Comparison of ENCODE assay signal across 8 cellular contexts in genomic region chr2:95165030-95165370, GRCh38. TPM values are rescaled to one million over a fixed set of nuclear protein-coding genes. Genes with fewer than 3 reads are reported as not detected.
A peak's percentile ranks its signal among the peaks of the same experiment; 100 is the strongest.
DNase-seq lines count a peak whose midpoint lies in the region; ATAC-seq and TF ChIP-seq lines count a peak whose summit lies in the region.

No MANE protein-coding gene starts in this region.

- peak overlapping the region; percentile 97 to 99 for H3K27ac Mint-ChIP-seq in effector memory CD8-positive, alpha-beta T cell

- BruUV-seq in A673 (replicated peaks; lab: Mats Ljungman, UMichigan) = TSS peak; percentile 87

- H2AFZ ChIP-seq in Loucy (ENCODE audit: low read length) (peak overlapping the region; percentile 94), osteoblast (ENCODE audit: low read length) (peak overlapping the region; percentile 100)

- H3K9me3 ChIP-seq in A673 (ENCODE audit: low read depth, low read length, poor library complexity, severe bottlenecking) = no peaks in the 10 kb centered on the region
- H3K9me3 ChIP-seq in Loucy (ENCODE audit: insufficient read depth, low read depth, low read length) = no peaks in the 10 kb centered on the region
- H3K9me3 ChIP-seq in osteoblast (ENCODE audit: low read depth, low read length) = no peaks in the 10 kb centered on the region

- H3K4me3 ChIP-seq in A673 (ENCODE audit: low read depth, low read length, poor library complexity, severe bottlenecking) (peak overlapping the region; percentile 88), Loucy (ENCODE audit: low read length, poor library complexity, severe bottlenecking) (peak overlapping the region; percentile 91), osteoblast (ENCODE audit: insufficient read depth, low read length) (peak overlapping the region; percentile 94)

- DNase-seq in A673 (ENCODE audit: low spot score) (no peak), osteoblast (ENCODE audit: insufficient read length, low spot score, missing footprints) (no peak), NCI-H2107 treated with DMSO at 0.1 percent for 48 hours (lab: John Stamatoyannopoulos, UW; ENCODE audit: unreplicated experiment) (no peak), dedifferentiated amniotic fluid mesenchymal stem cell (ENCODE audit: extremely low spot score) (no peak)
- DNase-seq in effector memory CD8-positive, alpha-beta T cell = no peak
- no peak for DNase-seq in stimulated activated CD4-positive, alpha-beta T cell treated with anti-CD3 and anti-CD28 coated beads, Interleukin-1b, Interleukin-23, amount 100 ng/mL, for 48 hours

- H3K9me2 ChIP-seq in Loucy (replicated peaks; ENCODE audit: low read depth, low read length) = no peaks in the 10 kb centered on the region

- no peaks in the 10 kb centered on the region for H3F3A ChIP-seq in Loucy (ENCODE audit: low read depth)

- H3K4me2 ChIP-seq in Loucy (ENCODE audit: low read depth, low read length, poor library complexity, severe bottlenecking) (peak overlapping the region; percentile 78), osteoblast (ENCODE audit: insufficient read depth, low read length) (peak overlapping the region; percentile 87)

- H3K36me3 ChIP-seq in A673 (ENCODE audit: insufficient read depth, low read length, poor library complexity, severe bottlenecking) = no peaks in the 10 kb centered on the region
- no peaks in the 10 kb centered on the region for H3K36me3 ChIP-seq in Loucy (ENCODE audit: insufficient read depth, low read length)
- H3K36me3 ChIP-seq in osteoblast (ENCODE audit: insufficient read depth, low read length) = no peaks in the 10 kb centered on the region

- intact Hi-C loops in A673 (cut with micrococcal nuclease; ENCODE audit: unreplicated experiment) = loop anchor here (5.0 kb wide), 2 partner anchors 42 to 48 kb away; partner anchors contain the start of gene ZNF892

- ATAC-seq in GM19467 (IDR thresholded peaks at IDR 0.05; ENCODE audit: unreplicated experiment) = peak; percentile 7
- ATAC-seq in effector memory CD8-positive, alpha-beta T cell (replicated peaks) = peak; percentile 3

- H3K27ac ChIP-seq in A673 (ENCODE audit: low read depth, low read length, poor library complexity, severe bottlenecking) = peak overlapping the region; percentile 92
- H3K27ac ChIP-seq in osteoblast (ENCODE audit: low read depth, low read length) = peak overlapping the region; percentile 97

- CTCF ChIA-PET in A673 (lab: Charles Lee) = no interaction called here

- H3K9ac ChIP-seq in Loucy (ENCODE audit: low read depth, low read length, poor library complexity, severe bottlenecking) = peak overlapping the region; percentile 89

- POLR2A ChIA-PET in A673 (lab: Charles Lee; ENCODE audit: low non-redundant PET) = no interaction called here

- H3K27me3 ChIP-seq in A673 (replicated peaks; ENCODE audit: insufficient read depth, low read depth, low read length, poor library complexity) (no peaks in the 10 kb centered on the region), Loucy (ENCODE audit: insufficient read depth, low read length, poor library complexity, severe bottlenecking) (no peaks in the 10 kb centered on the region), osteoblast (ENCODE audit: insufficient read depth, low read length) (no peaks in the 10 kb centered on the region)

- H3K9me3 Mint-ChIP-seq in effector memory CD8-positive, alpha-beta T cell = no peaks in the 10 kb centered on the region

- H3K4me3 Mint-ChIP-seq in effector memory CD8-positive, alpha-beta T cell = peak overlapping the region; percentile 96 to 100

- H3K4me1 Mint-ChIP-seq in effector memory CD8-positive, alpha-beta T cell (ENCODE audit: low read depth in 2 of 2) = peaks cover 26 to 31% of the 10 kb centered on the region in 2 donors

- TF ChIP-seq CTCF in A673 (conservative IDR thresholded peaks at IDR 0.05; ENCODE audit: low read depth, low read length) = no peak
- no peak for TF ChIP-seq CTCF in Loucy (conservative IDR thresholded peaks at IDR 0.05; ENCODE audit: low read length)
- no peak for TF ChIP-seq CTCF in osteoblast (IDR thresholded peaks at IDR 0.05; ENCODE audit: extremely low read depth, low read depth, low read length)

- H3K79me2 ChIP-seq in Loucy (ENCODE audit: insufficient read depth, low read length) = peaks cover 28% of the 10 kb centered on the region; the same call in 1 of the 2 replicates
- H3K79me2 ChIP-seq in osteoblast (ENCODE audit: insufficient read depth, low read length) = peaks cover 35% of the 10 kb centered on the region

- no peaks in the 10 kb centered on the region for H4K20me1 ChIP-seq in Loucy (ENCODE audit: insufficient read depth, low read length, poor library complexity, severe bottlenecking)
- H4K20me1 ChIP-seq in osteoblast (ENCODE audit: insufficient read depth, low read length) = no peaks in the 10 kb centered on the region

- peaks cover 6% of the 10 kb centered on the region for H3K4me1 ChIP-seq in A673 (ENCODE audit: insufficient read depth, low read length, poor library complexity, severe bottlenecking)
- H3K4me1 ChIP-seq in Loucy (ENCODE audit: insufficient read depth, low read length, poor library complexity, severe bottlenecking) = peaks cover 23% of the 10 kb centered on the region
- peaks cover 15% of the 10 kb centered on the region for H3K4me1 ChIP-seq in osteoblast (ENCODE audit: insufficient read depth, low read length)

- H3K27me3 Mint-ChIP-seq in effector memory CD8-positive, alpha-beta T cell = no peaks in the 10 kb centered on the region

- peaks cover 16% of the 10 kb centered on the region for H3K36me3 Mint-ChIP-seq in effector memory CD8-positive, alpha-beta T cell (ENCODE audit: insufficient read depth)

RNA-seq across cellular contexts. Expression of gene ZNF2, which starts 0.6 kb away (rescaled TPM):
- total RNA-seq in A673 (2021) = 4.6 and 5.6 TPM in 2 replicates
- total RNA-seq in osteoblast = 10.9 TPM in 2 replicates

RNA-seq across cellular contexts. Expression of gene ZNF514, which starts 5.4 kb away (rescaled TPM):
- total RNA-seq in A673 (2021) = 14.4 and 17.0 TPM in 2 replicates
- total RNA-seq in osteoblast = 14.5 and 15.6 TPM in 2 replicates

RNA-seq across cellular contexts. Expression of gene ZNF892, which starts 42.3 kb away (rescaled TPM):
- total RNA-seq in A673 (2021) = 7.2 and 8.2 TPM in 2 replicates
- total RNA-seq in osteoblast = 6.2 and 6.5 TPM in 2 replicates

RNA-seq across cellular contexts. Expression of gene MRPS5, which starts 43.4 kb away (rescaled TPM):
- total RNA-seq in A673 (2021) (99.7 and 103 TPM in 2 replicates), osteoblast (27.1 and 29.2 TPM in 2 replicates)
